In genomic region chr20:50568549-50568942, GRCh38 we compare ENCODE assay signal across 19 cellular contexts. TPM values are rescaled to one million over a fixed set of nuclear protein-coding genes. Genes with fewer than 3 reads are reported as not detected.
DNase-seq lines count a peak whose midpoint lies in the region; ATAC-seq and TF ChIP-seq lines count a peak whose summit lies in the region.
"Had no signal": no experiment of that assay in that cellular context is flagged by ENCODE, and none has a peak within 500 bp of the region (broad histone marks: within the 10 kb centered on the region; RNA-seq: fewer than 3 reads in every experiment).

No MANE protein-coding gene starts in this region.

- no peaks in the 10 kb centered on the region for H3K36me3 ChIP-seq in GM23338 (ENCODE audit: insufficient read depth)

- no peak overlapping the region for H3K4me3 Mint-ChIP-seq in GM23338
- H3K4me3 Mint-ChIP-seq in central memory CD8-positive, alpha-beta T cell = no peak overlapping the region

- no peaks in the 10 kb centered on the region for H3K27me3 ChIP-seq in GM23338 (ENCODE audit: insufficient read depth)
- H3K27me3 ChIP-seq: BLaER1 treated with 17β-estradiol and CSF1 and Interleukin-3, amounts not matched to agents 10 nM and 100 nM; cardiac muscle cell; dorsolateral prefrontal cortex; vagina had no signal

- peak overlapping the region; percentile 62; the same call in 1 of the 2 replicates for H3K27ac Mint-ChIP-seq in GM23338
- H3K27ac Mint-ChIP-seq in central memory CD8-positive, alpha-beta T cell (ENCODE audit: low read depth) = peak overlapping the region; percentile 67

- H3K27me3 Mint-ChIP-seq in GM23338 (ENCODE audit: insufficient read depth, low read depth, poor library complexity) = peaks cover 1% of the 10 kb centered on the region
- H3K27me3 Mint-ChIP-seq in central memory CD8-positive, alpha-beta T cell = no peaks in the 10 kb centered on the region

- H3K4me1 Mint-ChIP-seq in GM23338 = peaks cover 2% of the 10 kb centered on the region; the same call in 2 of the 3 replicates
- H3K4me1 Mint-ChIP-seq in central memory CD8-positive, alpha-beta T cell = peaks cover 65% of the 10 kb centered on the region

- no peaks in the 10 kb centered on the region for H3K79me2 ChIP-seq in GM23338 (replicated peaks; ENCODE audit: insufficient read depth)

- peaks cover 9% of the 10 kb centered on the region for H3K36me3 Mint-ChIP-seq in GM23338 (ENCODE audit: low read depth)
- H3K36me3 Mint-ChIP-seq in central memory CD8-positive, alpha-beta T cell (ENCODE audit: insufficient read depth) = peaks cover 52% of the 10 kb centered on the region

- no peak for ATAC-seq in GM23338
- ATAC-seq in central memory CD8-positive, alpha-beta T cell (replicated peaks; ENCODE audit: extremely low read depth, poor library complexity, severe bottlenecking) = no peak
- ATAC-seq: mucosa of descending colon, SK-N-SH treated with all-trans-retinoic acid at 6 μM for 48 hours had no signal

- no peaks in the 10 kb centered on the region for H3F3A ChIP-seq in GM23338 (replicated peaks; ENCODE audit: low read depth)

- no peaks in the 10 kb centered on the region for H3K9me2 ChIP-seq in GM23338 (ENCODE audit: insufficient read depth)

- H3K4me1 ChIP-seq in GM23338 (ENCODE audit: insufficient read depth) = no peaks in the 10 kb centered on the region

- peak; percentile 42 for DNase-seq in activated CD8-positive, alpha-beta memory T cell treated with anti-CD3 and anti-CD28 coated beads, Interleukin-2, amount 50 U/mL, for 48 hours
- no peak for DNase-seq in activated CD8-positive, alpha-beta memory T cell treated with anti-CD3 and anti-CD28 coated beads, Interleukin-2, amount 50 U/mL, for 4 hours
- DNase-seq in GM23338 (ENCODE audit: low spot score) (no peak), putamen (ENCODE audit: low spot score) (peak; percentile 67), HT-29 (ENCODE audit: low spot score) (no peak), SIG-M5 treated with dmso at 0.1 percent for 504 hours (lab: John Stamatoyannopoulos, UW; ENCODE audit: unreplicated experiment) (no peak), kidney tubule cell (ENCODE audit: low spot score) (no peak)
- no peak for DNase-seq in central memory CD8-positive, alpha-beta T cell (ENCODE audit: low spot score in 2 of 2)
- DNase-seq: activated CD4-positive, alpha-beta T cell treated with anti-CD3 and anti-CD28 coated beads for 1 hour; mucosa of descending colon; NCI-H1436; NCI-H510A treated with DMSO at 0.1 percent for 48 hours; stimulated activated CD4-positive, alpha-beta T cell treated with anti-CD3 and anti-CD28 coated beads, Interleukin-4, amount 100 ng/mL, for 4 hours had no signal

- no peak overlapping the region for H2AFZ ChIP-seq in GM23338

- H3K4me3 ChIP-seq in GM23338 = no peak overlapping the region
- H3K4me3 ChIP-seq: BLaER1 treated with 17β-estradiol and CSF1 and Interleukin-3, amounts not matched to agents 10 nM and 100 nM; cardiac muscle cell; dorsolateral prefrontal cortex; mucosa of descending colon; vagina had no signal

- no peak for TF ChIP-seq CTCF in GM23338 (conservative IDR thresholded peaks at IDR 0.05; ENCODE audit: low read depth in 2 of 2)

- H4K20me1 ChIP-seq in GM23338 (replicated peaks; ENCODE audit: insufficient read depth) = peaks cover 12% of the 10 kb centered on the region; the same call in 1 of the 2 replicates

- no peak overlapping the region for H3K27ac ChIP-seq in GM23338 (ENCODE audit: low read depth)
- H3K27ac ChIP-seq: BLaER1 treated with 17β-estradiol and CSF1 and Interleukin-3, amounts not matched to agents 10 nM and 100 nM; cardiac muscle cell; epithelial cell of prostate; vagina had no signal

- H3K4me2 ChIP-seq in GM23338 = no peak overlapping the region

- no peaks in the 10 kb centered on the region for H3K9me3 Mint-ChIP-seq in GM23338
- no peaks in the 10 kb centered on the region for H3K9me3 Mint-ChIP-seq in central memory CD8-positive, alpha-beta T cell

TF ChIP-seq in GM23338, 12 proteins besides CTCF, POLR2A, EP300 and RAD21 (continues in another document):
- TF ChIP-seq STAT1 (IDR thresholded peaks at IDR 0.05; ENCODE audit: unreplicated experiment) (no peak), ZNF114 (CRISPR knock-in tag; IDR thresholded peaks at IDR 0.05) (no peak), CREB1 (CRISPR knock-in tag; IDR thresholded peaks at IDR 0.05; ENCODE audit: low read depth) (no peak), ZNF462 (CRISPR knock-in tag; IDR thresholded peaks at IDR 0.05) (no peak), ZNF331 (CRISPR knock-in tag; IDR thresholded peaks at IDR 0.05; ENCODE audit: low read depth) (no peak), JUNB (IDR thresholded peaks at IDR 0.05; ENCODE audit: unreplicated experiment) (no peak), EZH2 (IDR thresholded peaks at IDR 0.05; ENCODE audit: low read depth, unreplicated experiment) (no peak), EZH2phosphoT487 (IDR thresholded peaks at IDR 0.05; ENCODE audit: unreplicated experiment) (no peak)
- TF ChIP-seq, protein P1, sequence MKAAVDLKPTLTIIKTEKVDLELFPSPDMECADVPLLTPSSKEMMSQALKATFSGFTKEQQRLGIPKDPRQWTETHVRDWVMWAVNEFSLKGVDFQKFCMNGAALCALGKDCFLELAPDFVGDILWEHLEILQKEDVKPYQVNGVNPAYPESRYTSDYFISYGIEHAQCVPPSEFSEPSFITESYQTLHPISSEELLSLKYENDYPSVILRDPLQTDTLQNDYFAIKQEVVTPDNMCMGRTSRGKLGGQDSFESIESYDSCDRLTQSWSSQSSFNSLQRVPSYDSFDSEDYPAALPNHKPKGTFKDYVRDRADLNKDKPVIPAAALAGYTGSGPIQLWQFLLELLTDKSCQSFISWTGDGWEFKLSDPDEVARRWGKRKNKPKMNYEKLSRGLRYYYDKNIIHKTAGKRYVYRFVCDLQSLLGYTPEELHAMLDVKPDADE (IDR thresholded peaks at IDR 0.05) = no peak

RNA-seq across cellular contexts. Expression of gene PTPN1, which starts 58.4 kb away (rescaled TPM):
- 26.2 and 26.4 TPM in 2 replicates for total RNA-seq in GM23338 (2014; rRNA removed; shearing (Covaris generic))
- polyA plus RNA-seq in GM23338 (2016; fragmentation: Nextera tagmentation; extraction: Ambion mirVana) = 16.9 and 18.9 TPM in 2 replicates
- total RNA-seq in HT-29 (2014; rRNA removed; shearing (Covaris generic)) = 36.6 and 37.5 TPM in 2 replicates

Comparison
In these comparisons a context has a peak if more than half of its experiments do, and no peak if none do; other contexts are left out.
1. DNase-seq: peak in activated CD8-positive, alpha-beta memory T cell treated with anti-CD3 and anti-CD28 coated beads, Interleukin-2, amount 50 U/mL, for 48 hours (single experiment) and putamen (single experiment); none in activated CD8-positive, alpha-beta memory T cell treated with anti-CD3 and anti-CD28 coated beads, Interleukin-2, amount 50 U/mL, for 4 hours (single experiment), GM23338 (single experiment), central memory CD8-positive, alpha-beta T cell (0 of 2), HT-29 (single experiment), SIG-M5 treated with dmso at 0.1 percent for 504 hours (single experiment) and kidney tubule cell (single experiment).